ENCODE assay signal across 13 cellular contexts in genomic region chr3:189500299-189500698, GRCh38.
DNase-seq lines count a peak whose midpoint lies in the region; ATAC-seq and TF ChIP-seq lines count a peak whose summit lies in the region.
"Had no signal": no experiment of that assay in that cellular context is flagged by ENCODE, and none has a peak within 500 bp of the region (broad histone marks: within the 10 kb centered on the region; RNA-seq: fewer than 3 reads in every experiment).

No MANE protein-coding gene starts in this region.

- peaks cover 22% of the 10 kb centered on the region for H3K9me3 Mint-ChIP-seq in activated CD4-positive, alpha-beta T cell treated with anti-CD3 and anti-CD28 coated beads, Interleukin-2, amount 10 ng/mL, durations not matched to agents 7 days and 5 days
- H3K9me3 Mint-ChIP-seq in GM23338 = no peaks in the 10 kb centered on the region
- H3K9me3 Mint-ChIP-seq: H9 had no signal

- peaks cover 10% of the 10 kb centered on the region for H3K4me1 Mint-ChIP-seq in activated CD4-positive, alpha-beta T cell treated with anti-CD3 and anti-CD28 coated beads, Interleukin-2, amount 10 ng/mL, durations not matched to agents 7 days and 5 days
- H3K4me1 Mint-ChIP-seq in GM23338 = no peaks in the 10 kb centered on the region; the same call in 2 of the 3 replicates
- H3K4me1 Mint-ChIP-seq: H9 had no signal

- no peak overlapping the region for H2AFZ ChIP-seq in GM23338

- H3K36me3 ChIP-seq in A673 (ENCODE audit: insufficient read depth, low read length, poor library complexity, severe bottlenecking) (no peaks in the 10 kb centered on the region), GM23338 (ENCODE audit: insufficient read depth) (no peaks in the 10 kb centered on the region), gastrocnemius medialis (no peaks in the 10 kb centered on the region)
- H3K36me3 ChIP-seq: BE2C had no signal

- peaks cover 54% of the 10 kb centered on the region for H3K4me1 ChIP-seq in A673 (ENCODE audit: insufficient read depth, low read length, poor library complexity, severe bottlenecking)
- H3K4me1 ChIP-seq in GM23338 (ENCODE audit: insufficient read depth) = no peaks in the 10 kb centered on the region
- H3K4me1 ChIP-seq in gastrocnemius medialis = no peaks in the 10 kb centered on the region
- H3K4me1 ChIP-seq: BE2C had no signal

- CTCF ChIA-PET in activated CD4-positive, alpha-beta T cell treated with anti-CD3 and anti-CD28 coated beads, Interleukin-2, amount 10 ng/mL, durations not matched to agents 7 days and 5 days (lab: Charles Lee) = no interaction called here
- CTCF ChIA-PET in A673 (lab: Charles Lee) = interaction anchor here (1.5 kb wide), 1 partner anchor 228 kb away, joined by 14 read pairs; no protein-coding TSS in a partner anchor

- H3K27ac ChIP-seq in A673 (ENCODE audit: low read depth, low read length, poor library complexity, severe bottlenecking) (peak overlapping the region; percentile 99), GM23338 (ENCODE audit: low read depth) (no peak overlapping the region), gastrocnemius medialis (peak overlapping the region in 3 of 4 donors; percentile 29 to 64 (median 41))

- H3K9me2 ChIP-seq in GM23338 (ENCODE audit: insufficient read depth) = 0 out of 2 replicates have a peak, but pooled peaks cover 5% of the 10 kb centered on the region

- intact Hi-C loops in A673 (cut with micrococcal nuclease; ENCODE audit: unreplicated experiment) = loop anchor here (1.0 to 10.0 kb wide), 7 partner anchors 228 to 1502 kb away; no protein-coding TSS in a partner anchor
- intact Hi-C loops in gastrocnemius medialis (cut with DNase I; ENCODE audit: low total_unique reads) = no loop called here

- no peak for TF ChIP-seq POLR2A in gastrocnemius medialis (IDR thresholded peaks at IDR 0.05)

- H3K27me3 ChIP-seq in A673 (replicated peaks; ENCODE audit: insufficient read depth, low read depth, low read length, poor library complexity) (no peaks in the 10 kb centered on the region), GM23338 (ENCODE audit: insufficient read depth) (no peaks in the 10 kb centered on the region), gastrocnemius medialis (no peaks in the 10 kb centered on the region)
- H3K27me3 ChIP-seq: BE2C had no signal

- H3K79me2 ChIP-seq in GM23338 (replicated peaks; ENCODE audit: insufficient read depth) = no peaks in the 10 kb centered on the region

- H4K20me1 ChIP-seq in GM23338 (replicated peaks; ENCODE audit: insufficient read depth) = no peaks in the 10 kb centered on the region

- no peak overlapping the region for H3K27ac Mint-ChIP-seq in activated CD4-positive, alpha-beta T cell treated with anti-CD3 and anti-CD28 coated beads, Interleukin-2, amount 10 ng/mL, durations not matched to agents 7 days and 5 days
- H3K27ac Mint-ChIP-seq in GM23338 = no peak overlapping the region
- H3K27ac Mint-ChIP-seq: H9 had no signal

- in situ Hi-C loops in gastrocnemius medialis (cut with MboI; ENCODE audit: low sequenced_read_pairs in 4 of 4) = no loop called here

- ATAC-seq in GM23338 (no peak), gastrocnemius medialis (peak; percentile 33 to 86), GM21447 (IDR thresholded peaks at IDR 0.05; ENCODE audit: unreplicated experiment) (no peak)

- DNase-seq in activated CD4-positive, alpha-beta T cell treated with anti-CD3 and anti-CD28 coated beads for 48 hours = peak; percentile 9
- DNase-seq in activated CD4-positive, alpha-beta T cell treated with anti-CD3 and anti-CD28 coated beads, Interleukin-2, amount 10 ng/mL, durations not matched to agents 7 days and 5 days = no peak
- peak; percentile 52 for DNase-seq in A673 (ENCODE audit: low spot score)
- peak; percentile 4 for DNase-seq in GM23338 (ENCODE audit: low spot score)
- no peak for DNase-seq in gastrocnemius medialis
- no peak for DNase-seq in HT-29 (ENCODE audit: low spot score)
- DNase-seq: ACHN; BE2C; C1 segment of cervical spinal cord; Caco-2; CD4-positive, CD25-positive, alpha-beta regulatory T cell; H9 had no signal

- TF ChIP-seq CTCF in A673 (conservative IDR thresholded peaks at IDR 0.05; ENCODE audit: low read depth, low read length) (no peak), GM23338 (conservative IDR thresholded peaks at IDR 0.05; ENCODE audit: low read depth in 2 of 2) (no peak), gastrocnemius medialis (IDR thresholded peaks at IDR 0.05 in 4 of 5, conservative IDR thresholded peaks at IDR 0.05 in 1 of 5) (no peak)

- peaks cover 4% of the 10 kb centered on the region for H3K36me3 Mint-ChIP-seq in activated CD4-positive, alpha-beta T cell treated with anti-CD3 and anti-CD28 coated beads, Interleukin-2, amount 10 ng/mL, durations not matched to agents 7 days and 5 days (ENCODE audit: low read depth)
- H3K36me3 Mint-ChIP-seq in GM23338 (ENCODE audit: low read depth) = no peaks in the 10 kb centered on the region
- H3K36me3 Mint-ChIP-seq: CD4-positive, CD25-positive, alpha-beta regulatory T cell had no signal

- no peak overlapping the region for H3K4me2 ChIP-seq in GM23338

- H3F3A ChIP-seq in GM23338 (replicated peaks; ENCODE audit: low read depth) = no peaks in the 10 kb centered on the region

- H3K9me3 ChIP-seq in A673 (ENCODE audit: low read depth, low read length, poor library complexity, severe bottlenecking) (no peaks in the 10 kb centered on the region), gastrocnemius medialis (no peaks in the 10 kb centered on the region)
- H3K9me3 ChIP-seq: BE2C, Caco-2 had no signal

- H3K27me3 Mint-ChIP-seq in activated CD4-positive, alpha-beta T cell treated with anti-CD3 and anti-CD28 coated beads, Interleukin-2, amount 10 ng/mL, durations not matched to agents 7 days and 5 days = no peaks in the 10 kb centered on the region
- no peaks in the 10 kb centered on the region for H3K27me3 Mint-ChIP-seq in GM23338 (ENCODE audit: insufficient read depth, low read depth, poor library complexity)
- H3K27me3 Mint-ChIP-seq: CD4-positive, CD25-positive, alpha-beta regulatory T cell had no signal

- POLR2A ChIA-PET in activated CD4-positive, alpha-beta T cell treated with anti-CD3 and anti-CD28 coated beads, Interleukin-2, amount 10 ng/mL, durations not matched to agents 7 days and 5 days (lab: Charles Lee) = no interaction called here
- POLR2A ChIA-PET in A673 (lab: Charles Lee; ENCODE audit: low non-redundant PET) = no interaction called here

- H3K4me3 ChIP-seq in A673 (ENCODE audit: low read depth, low read length, poor library complexity, severe bottlenecking) (no peak overlapping the region), GM23338 (no peak overlapping the region), gastrocnemius medialis (no peak overlapping the region)

- no peak overlapping the region for H3K4me3 Mint-ChIP-seq in activated CD4-positive, alpha-beta T cell treated with anti-CD3 and anti-CD28 coated beads, Interleukin-2, amount 10 ng/mL, durations not matched to agents 7 days and 5 days
- no peak overlapping the region for H3K4me3 Mint-ChIP-seq in GM23338
- H3K4me3 Mint-ChIP-seq: H9 had no signal

- BruUV-seq in A673 (replicated peaks; lab: Mats Ljungman, UMichigan) = no TSS peak

TF ChIP-seq in GM23338, 12 proteins besides CTCF, POLR2A, EP300 and RAD21 (continues in another document):
- no peak for TF ChIP-seq ZNF331 (CRISPR knock-in tag; IDR thresholded peaks at IDR 0.05; ENCODE audit: low read depth)
- no peak for TF ChIP-seq ETS1 (IDR thresholded peaks at IDR 0.05)
- TF ChIP-seq JUNB (IDR thresholded peaks at IDR 0.05; ENCODE audit: unreplicated experiment) = no peak
- no peak for TF ChIP-seq POLR2AphosphoS5 (IDR thresholded peaks at IDR 0.05; ENCODE audit: low read depth)
- TF ChIP-seq STAT1 (IDR thresholded peaks at IDR 0.05; ENCODE audit: unreplicated experiment) = no peak

Comparison
In these comparisons a context has a peak if more than half of its experiments do, and no peak if none do; other contexts are left out.
1. DNase-seq: peak in activated CD4-positive, alpha-beta T cell treated with anti-CD3 and anti-CD28 coated beads for 48 hours (single experiment), A673 (single experiment) and GM23338 (single experiment); none in activated CD4-positive, alpha-beta T cell treated with anti-CD3 and anti-CD28 coated beads, Interleukin-2, amount 10 ng/mL, durations not matched to agents 7 days and 5 days (single experiment), gastrocnemius medialis (0 of 2) and HT-29 (single experiment).
2. ATAC-seq: peak in gastrocnemius medialis (2 of 2); none in GM23338 (single experiment) and GM21447 (single experiment).